12 cellular contexts compared by ENCODE assay signal in genomic region chr14:91899213-91899612, GRCh38. TPM values are rescaled to one million over a fixed set of nuclear protein-coding genes. Genes with fewer than 3 reads are reported as not detected.
DNase-seq lines count a peak whose midpoint lies in the region; ATAC-seq, FAIRE-seq and TF ChIP-seq lines count a peak whose summit lies in the region.
"Had no signal": no experiment of that assay in that cellular context is flagged by ENCODE, and none has a peak within 500 bp of the region (broad histone marks: within the 10 kb centered on the region; RNA-seq: fewer than 3 reads in every experiment).

No MANE protein-coding gene starts in this region.

- H4K20me1 ChIP-seq in HepG2 (ENCODE audit: insufficient read depth, low read length): no peaks in the 10 kb centered on the region
- H4K20me1 ChIP-seq: BLaER1 treated with 17β-estradiol and CSF1 and Interleukin-3, amounts not matched to agents 10 nM and 100 nM had no signal

- ATAC-seq in left cardiac atrium (no peak), HepG2 (peak; percentile 26; the same call in 1 of the 3 replicates), aorta (ENCODE audit: low FRiP score) (no peak), GM18502 (IDR thresholded peaks at IDR 0.05; ENCODE audit: poor library complexity, unreplicated experiment) (no peak), HG02571 (IDR thresholded peaks at IDR 0.05; ENCODE audit: unreplicated experiment) (no peak)
- ATAC-seq: naive thymus-derived CD4-positive, alpha-beta T cell had no signal

- TF ChIP-seq POLR2A in HepG2 (IDR thresholded peaks at IDR 0.05; ENCODE audit: insufficient read depth in 1 of 2, low read depth in 2 of 2, low read length in 2 of 2): no peak

- 92% methylated on average over 2 of the region's 4 CpGs for WGBS in HepG2 (ENCODE audit: low lambda C conversion rate)
- 63% methylated on average over 4 of the region's 4 CpGs for WGBS in aorta, 2 donors

- CTCF ChIA-PET in HepG2 (lab: Yijun Ruan, JAX; ENCODE audit: low intra/inter-chr PET ratio, low total read pairs): no interaction called here

- no TSS peak for BruUV-seq in HepG2 (replicated peaks; lab: Mats Ljungman, UMichigan)

- H3K9me3 ChIP-seq in right atrium auricular region (no peaks in the 10 kb centered on the region), WERI-Rb-1 (ENCODE audit: severe bottlenecking) (no peaks in the 10 kb centered on the region), HepG2 (ENCODE audit: low read length) (no peaks in the 10 kb centered on the region), aorta (ENCODE audit: control insufficient read depth, low read length) (no peaks in the 10 kb centered on the region)
- H3K9me3 ChIP-seq: BLaER1 treated with 17β-estradiol and CSF1 and Interleukin-3, amounts not matched to agents 10 nM and 100 nM had no signal

- no peaks in the 10 kb centered on the region for H3K27me3 ChIP-seq in right atrium auricular region
- no peaks in the 10 kb centered on the region for H3K27me3 ChIP-seq in WERI-Rb-1 (ENCODE audit: insufficient read depth, low read depth, severe bottlenecking)
- no peaks in the 10 kb centered on the region; a peak in 1 of 5 replicates for H3K27me3 ChIP-seq in HepG2 (ENCODE audit: control insufficient read depth in 1 of 2, insufficient read depth in 2 of 2, low read length in 2 of 2)
- no peaks in the 10 kb centered on the region for H3K27me3 ChIP-seq in aorta (ENCODE audit: control insufficient read depth in 1 of 2, insufficient read depth in 2 of 2, low read length in 1 of 2)
- H3K27me3 ChIP-seq: BLaER1 treated with 17β-estradiol and CSF1 and Interleukin-3, amounts not matched to agents 10 nM and 100 nM had no signal

- POLR2A ChIA-PET in HepG2 (lab: Yijun Ruan, JAX): no interaction called here

- H3K27ac ChIP-seq in right atrium auricular region: peak overlapping the region; percentile 57 to 72
- no peak overlapping the region for H3K27ac ChIP-seq in WERI-Rb-1
- H3K27ac ChIP-seq in HepG2 (ENCODE audit: extremely low read length, insufficient read depth, low read length): no peak overlapping the region
- peak overlapping the region; percentile 79 to 100 for H3K27ac ChIP-seq in aorta (ENCODE audit: low read depth in 1 of 2, low read length in 2 of 2)
- H3K27ac ChIP-seq: BLaER1 treated with 17β-estradiol and CSF1 and Interleukin-3, amounts not matched to agents 10 nM and 100 nM had no signal

- no peak for TF ChIP-seq RAD21 in HepG2 (CRISPR knock-in tag; IDR thresholded peaks at IDR 0.05)

- H3K4me2 ChIP-seq in HepG2 (ENCODE audit: low read depth, low read length): no peak overlapping the region
- H3K4me2 ChIP-seq: BLaER1 treated with 17β-estradiol and CSF1 and Interleukin-3, amounts not matched to agents 10 nM and 100 nM had no signal

- no peaks in the 10 kb centered on the region for H3K79me2 ChIP-seq in HepG2 (ENCODE audit: insufficient read depth, low read length)

- TF ChIP-seq EP300 in HepG2 (IDR thresholded peaks at IDR 0.05; ENCODE audit: low read depth in 2 of 2, low read length in 2 of 2) (no peak), HepG2 (CRISPR knock-in tag; IDR thresholded peaks at IDR 0.05; ENCODE audit: borderline replicate concordance) (no peak)

- no peak overlapping the region for H2AFZ ChIP-seq in HepG2 (ENCODE audit: low read length)

- intact Hi-C loops in left cardiac atrium (cut with DNase I): no loop called here
- intact Hi-C loops in HepG2 (cut with micrococcal nuclease; ENCODE audit: unreplicated experiment): no loop called here
- intact Hi-C loops in aorta (cut with DNase I): loop anchor here (5.0 kb wide), 2 partner anchors 33 to 62 kb away; no protein-coding TSS in a partner anchor

- TF ChIP-seq CTCF in right atrium auricular region (IDR thresholded peaks at IDR 0.05) (no peak), WERI-Rb-1 (IDR thresholded peaks at IDR 0.05; ENCODE audit: low read depth, low read length) (0 out of 2 replicates have a peak, but pooled peaks have one; percentile 21), HepG2 (CRISPR knock-in tag; IDR thresholded peaks at IDR 0.05) (peak; percentile 21; the same call in 1 of the 2 replicates)

- no peak overlapping the region for H3K9ac ChIP-seq in HepG2 (ENCODE audit: insufficient read depth, low read depth, low read length)
- H3K9ac ChIP-seq: BLaER1 treated with 17β-estradiol and CSF1 and Interleukin-3, amounts not matched to agents 10 nM and 100 nM had no signal

- DNase-seq in right atrium auricular region (ENCODE audit: low spot score) (no peak), left cardiac atrium (no peak), WERI-Rb-1 (no peak), HepG2 (ENCODE audit: low spot score) (no peak), aorta (no peak), HCEC 1CT (no peak)
- DNase-seq: NCI-H1048, NCI-H748 treated with DMSO at 0.1 percent for 48 hours had no signal

- H3K36me3 ChIP-seq in right atrium auricular region (no peaks in the 10 kb centered on the region), WERI-Rb-1 (no peaks in the 10 kb centered on the region), HepG2 (replicated peaks in 1 of 2; ENCODE audit: control insufficient read depth in 1 of 2, insufficient read depth in 2 of 2, low read length in 2 of 2) (no peaks in the 10 kb centered on the region), aorta (ENCODE audit: control insufficient read depth in 1 of 2, insufficient read depth in 2 of 2, low read length in 1 of 2) (no peaks in the 10 kb centered on the region)
- H3K36me3 ChIP-seq: BLaER1 treated with 17β-estradiol and CSF1 and Interleukin-3, amounts not matched to agents 10 nM and 100 nM had no signal

- H3K4me1 ChIP-seq in right atrium auricular region (peaks cover 0 to 29% of the 10 kb centered on the region in 2 donors), HepG2 (ENCODE audit: insufficient read depth, low read length) (peaks cover 29% of the 10 kb centered on the region), aorta (ENCODE audit: control insufficient read depth in 1 of 2, insufficient read depth in 2 of 2, low read length in 2 of 2) (peaks cover 17 to 19% of the 10 kb centered on the region in 2 donors)
- H3K4me1 ChIP-seq: BLaER1 treated with 17β-estradiol and CSF1 and Interleukin-3, amounts not matched to agents 10 nM and 100 nM had no signal

- FAIRE-seq in HepG2 (lab: Jason Lieb, UNC): no peak

- H3K4me3 ChIP-seq in right atrium auricular region: no peak overlapping the region
- H3K4me3 ChIP-seq in WERI-Rb-1 (ENCODE audit: low read depth, low read length): no peak overlapping the region
- H3K4me3 ChIP-seq in HepG2 (replicated peaks in 1 of 3; ENCODE audit: insufficient read depth in 1 of 3, low read depth in 2 of 3, low read length in 3 of 3): no peak overlapping the region
- H3K4me3 ChIP-seq in aorta (ENCODE audit: low read length in 2 of 2): no peak overlapping the region
- H3K4me3 ChIP-seq: BLaER1 treated with 17β-estradiol and CSF1 and Interleukin-3, amounts not matched to agents 10 nM and 100 nM had no signal

- in situ Hi-C loops in HepG2 (cut with HindIII; ENCODE audit: extremely low pct_ligation_motif_present, low pct_unique_long_range_greater_than_20kb): no loop called here

RNA-seq across cellular contexts. Expression of gene TC2N, which starts 31.9 kb away (rescaled TPM):
- total RNA-seq in right atrium auricular region: 10 to 100 TPM in 1 of 2 donors, 1 to 10 TPM in 1; 3.9 to 12.5 TPM
- 10 to 100 TPM in 1 of 2 donors, 1 to 10 TPM in 1; 9.8 to 20.8 TPM for total RNA-seq in left cardiac atrium
- total RNA-seq in HepG2 (2016; rRNA removed; fragmentation: Illumina TruSeq; extraction: Trizol): not detected in 2 replicates
- total RNA-seq in HepG2 (2016; cell fraction: cytosol; rRNA removed; fragmentation: Illumina TruSeq; extraction: Trizol; ENCODE audit: low read depth): not detected in 2 replicates
- total RNA-seq in HepG2 (2016; cell fraction: insoluble cytoplasmic fraction; rRNA removed; fragmentation: Illumina TruSeq; extraction: Trizol): not detected in 2 replicates
- total RNA-seq in HepG2 (2016; cell fraction: membrane; rRNA removed; fragmentation: Illumina TruSeq; extraction: Trizol): not detected in 2 replicates
- not detected in 2 replicates for total RNA-seq in HepG2 (2016; cell fraction: nucleus; rRNA removed; fragmentation: Illumina TruSeq; extraction: Trizol)
- polyA plus RNA-seq in HepG2 (2011; rRNA removed): 0.03 TPM in 1 of 2 replicates, not detected in the other
- 0.14 TPM in 1 of 2 replicates, not detected in the other for polyA plus RNA-seq in HepG2 (2011; cell fraction: cytosol; rRNA removed)
- polyA plus RNA-seq in HepG2 (2011; cell fraction: nucleus; rRNA removed): not detected in 2 replicates
- polyA plus RNA-seq in HepG2 (2012): 0.05 TPM in 1 of 2 replicates, not detected in the other
- not detected in 2 replicates for polyA plus RNA-seq in HepG2 (2016; cell fraction: cytosol; fragmentation: Illumina TruSeq; extraction: Trizol; ENCODE audit: low read depth)
- polyA plus RNA-seq in HepG2 (2016; cell fraction: insoluble cytoplasmic fraction; fragmentation: Illumina TruSeq; extraction: Trizol; ENCODE audit: low read depth): not detected in 2 replicates
- polyA plus RNA-seq in HepG2 (2016; cell fraction: membrane; fragmentation: Illumina TruSeq; extraction: Trizol; ENCODE audit: low read depth): not detected in 2 replicates
- not detected in 2 replicates for polyA plus RNA-seq in HepG2 (2016; cell fraction: nucleus; fragmentation: Illumina TruSeq; extraction: Trizol; ENCODE audit: insufficient read depth, low read depth)
- 9.2 TPM in 1 of 2 replicates, not detected in the other for polyA minus RNA-seq in HepG2 (2011; rRNA and poly(A)+ RNA removed; ENCODE audit: low replicate concordance)
- not detected in 2 replicates for polyA minus RNA-seq in HepG2 (2011; cell fraction: cytosol; rRNA and poly(A)+ RNA removed)
- polyA minus RNA-seq in HepG2 (2011; cell fraction: nucleus; rRNA and poly(A)+ RNA removed): 0.26 TPM in 1 of 2 replicates, not detected in the other
- 100 to 1,000 TPM; 126 to 284 TPM for total RNA-seq in aorta
- 10 to 100 TPM; 50.7 to 66.4 TPM for polyA plus RNA-seq in aorta

RNA-seq across cellular contexts. Expression of gene FBLN5, which starts 48.3 kb away (rescaled TPM):
- total RNA-seq in right atrium auricular region: 100 to 1,000 TPM; 125 to 132 TPM
- total RNA-seq in left cardiac atrium: 100 to 1,000 TPM; 121 to 122 TPM
- 0.60 and 0.77 TPM in 2 replicates for total RNA-seq in HepG2 (2016; rRNA removed; fragmentation: Illumina TruSeq; extraction: Trizol)
- total RNA-seq in HepG2 (2016; cell fraction: cytosol; rRNA removed; fragmentation: Illumina TruSeq; extraction: Trizol; ENCODE audit: low read depth): 0.09 and 0.30 TPM in 2 replicates
- 0.43 and 0.54 TPM in 2 replicates for total RNA-seq in HepG2 (2016; cell fraction: insoluble cytoplasmic fraction; rRNA removed; fragmentation: Illumina TruSeq; extraction: Trizol)
- total RNA-seq in HepG2 (2016; cell fraction: membrane; rRNA removed; fragmentation: Illumina TruSeq; extraction: Trizol): 0.45 and 0.68 TPM in 2 replicates
- total RNA-seq in HepG2 (2016; cell fraction: nucleus; rRNA removed; fragmentation: Illumina TruSeq; extraction: Trizol): 0.66 and 0.96 TPM in 2 replicates
- 0.38 and 0.71 TPM in 2 replicates for polyA plus RNA-seq in HepG2 (2011; rRNA removed)
- 0.15 and 0.74 TPM in 2 replicates for polyA plus RNA-seq in HepG2 (2011; cell fraction: cytosol; rRNA removed)
- 0.23 and 0.81 TPM in 2 replicates for polyA plus RNA-seq in HepG2 (2011; cell fraction: nucleus; rRNA removed)
- 30.3 and 36.9 TPM in 2 replicates for polyA plus RNA-seq in HepG2 (2012)
- polyA plus RNA-seq in HepG2 (2016; cell fraction: cytosol; fragmentation: Illumina TruSeq; extraction: Trizol; ENCODE audit: low read depth): 0.29 and 0.35 TPM in 2 replicates
- 0.86 and 1.8 TPM in 2 replicates for polyA plus RNA-seq in HepG2 (2016; cell fraction: insoluble cytoplasmic fraction; fragmentation: Illumina TruSeq; extraction: Trizol; ENCODE audit: low read depth)
- polyA plus RNA-seq in HepG2 (2016; cell fraction: membrane; fragmentation: Illumina TruSeq; extraction: Trizol; ENCODE audit: low read depth): 0.79 and 1.0 TPM in 2 replicates
- 1.5 and 2.6 TPM in 2 replicates for polyA plus RNA-seq in HepG2 (2016; cell fraction: nucleus; fragmentation: Illumina TruSeq; extraction: Trizol; ENCODE audit: insufficient read depth, low read depth)
- polyA minus RNA-seq in HepG2 (2011; rRNA and poly(A)+ RNA removed; ENCODE audit: low replicate concordance): 0.46 and 2.9 TPM in 2 replicates
- 0.44 and 0.89 TPM in 2 replicates for polyA minus RNA-seq in HepG2 (2011; cell fraction: cytosol; rRNA and poly(A)+ RNA removed)
- polyA minus RNA-seq in HepG2 (2011; cell fraction: nucleus; rRNA and poly(A)+ RNA removed): 0.75 and 0.77 TPM in 2 replicates
- total RNA-seq in aorta: 100 to 1,000 TPM; 407 to 431 TPM
- polyA plus RNA-seq in aorta: 100 to 1,000 TPM; 375 to 735 TPM

Comparison
In these comparisons a context has a peak if more than half of its experiments do, and no peak if none do; other contexts are left out.
1. H3K27ac ChIP-seq: peak in right atrium auricular region (2 of 2) and aorta (2 of 2); none in WERI-Rb-1 (single experiment) and HepG2 (single experiment).
2. CTCF ChIP-seq: peak in WERI-Rb-1 (single experiment) and HepG2 (single experiment); none in right atrium auricular region (0 of 2).
3. RNA of gene TC2N, which starts 31.9 kb away (total RNA-seq): 126 to 284 TPM in aorta; 9.8 to 20.8 TPM in left cardiac atrium, 3.9 to 12.5 TPM in right atrium auricular region and not detected in HepG2; every median in the first group is over 4 times any median in the second.
4. RNA of gene FBLN5, which starts 48.3 kb away (total RNA-seq): 407 to 431 TPM in aorta, 125 to 132 TPM in right atrium auricular region and 121 to 122 TPM in left cardiac atrium; 0.09 to 0.96 TPM in HepG2; every median in the first group is over 10 times any median in the second.
5. intact Hi-C loops: an anchor here in aorta (5.0 kb wide); none called in left cardiac atrium and HepG2.